Comparison of ENCODE assay signal across 17 cellular contexts in the genomic region with DNA sequence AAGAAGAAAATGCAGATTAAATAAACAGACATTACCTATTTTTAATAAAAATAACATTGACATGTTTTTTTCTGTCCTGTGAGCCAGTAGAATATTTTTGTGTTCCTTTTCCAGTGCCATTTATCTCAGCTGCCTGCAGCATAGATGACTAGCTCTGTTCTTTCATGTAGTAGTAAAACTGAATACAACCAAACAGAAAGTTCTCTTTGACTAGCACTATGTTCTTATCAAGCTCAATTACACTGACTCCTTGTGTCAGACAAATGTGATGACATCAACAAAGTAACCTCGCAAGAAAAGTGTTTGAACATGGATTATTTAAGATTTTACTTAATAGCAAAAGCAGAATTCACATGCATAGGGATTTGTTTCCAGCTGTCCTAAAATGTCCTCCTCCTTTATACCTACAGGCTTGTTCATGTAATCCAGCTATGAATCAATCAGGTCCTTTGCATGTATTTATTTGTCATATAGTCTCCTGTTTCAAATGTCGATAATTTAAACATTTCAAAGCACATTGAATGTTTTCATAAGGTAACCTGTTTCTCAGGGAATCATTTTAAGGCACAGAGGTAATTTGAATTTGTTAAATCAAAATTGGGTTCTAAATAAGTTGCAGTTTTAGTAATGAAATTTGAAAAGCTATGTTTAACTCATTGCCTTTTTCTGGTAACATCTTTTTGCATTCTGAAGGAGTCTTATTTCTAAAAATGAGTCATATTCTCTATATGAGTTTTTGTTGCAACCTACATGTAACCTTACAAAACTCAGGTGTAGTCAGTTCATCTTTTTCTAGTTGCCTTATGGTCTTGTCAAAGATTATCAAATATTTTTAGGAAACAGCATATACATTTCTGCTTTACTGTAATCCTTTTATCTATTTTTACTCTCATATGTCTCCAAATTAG.
DNase-seq lines count a peak whose midpoint lies in the region; ATAC-seq and TF ChIP-seq lines count a peak whose summit lies in the region.
"Had no signal": no experiment of that assay in that cellular context is flagged by ENCODE, and none has a peak within 500 bp of the region (broad histone marks: within the 10 kb centered on the region; RNA-seq: fewer than 3 reads in every experiment).

No MANE protein-coding gene starts in this region.

- H3K4me1 ChIP-seq in aorta (ENCODE audit: control insufficient read depth in 1 of 2, insufficient read depth in 2 of 2, low read length in 2 of 2) (no peaks in the 10 kb centered on the region), body of pancreas (no peaks in the 10 kb centered on the region)
- H3K4me1 ChIP-seq: breast epithelium, left ventricle myocardium inferior, testis had no signal

- H3K36me3 ChIP-seq in aorta (ENCODE audit: control insufficient read depth in 1 of 2, insufficient read depth in 2 of 2, low read length in 1 of 2) (no peaks in the 10 kb centered on the region), body of pancreas (replicated peaks in 1 of 2; ENCODE audit: insufficient read depth in 1 of 2, low read depth in 2 of 2) (no peaks in the 10 kb centered on the region)
- H3K36me3 ChIP-seq: breast epithelium, left ventricle myocardium inferior had no signal

- WGBS in aorta, 2 donors = 68 to 73% methylated on average over 2 of the region's 2 CpGs
- 79 to 84% methylated on average over 2 of the region's 2 CpGs for WGBS in body of pancreas, 2 donors

- no peak overlapping the region for H3K4me3 Mint-ChIP-seq in type B pancreatic cell
- H3K4me3 Mint-ChIP-seq: activated CD4-positive, alpha-beta T cell treated with anti-CD3 and anti-CD28 coated beads, Interleukin-2, amount 10 ng/mL, durations not matched to agents 24 days and 14 days; natural killer cell had no signal

- H3K9me3 Mint-ChIP-seq in type B pancreatic cell = peaks cover 12% of the 10 kb centered on the region
- H3K9me3 Mint-ChIP-seq: activated CD4-positive, alpha-beta T cell treated with anti-CD3 and anti-CD28 coated beads, Interleukin-2, amount 10 ng/mL, durations not matched to agents 24 days and 14 days had no signal

- H3K4me1 Mint-ChIP-seq in type B pancreatic cell (ENCODE audit: unreplicated experiment) = no peaks in the 10 kb centered on the region
- H3K4me1 Mint-ChIP-seq: natural killer cell had no signal

- no peak overlapping the region for H3K27ac Mint-ChIP-seq in type B pancreatic cell
- H3K27ac Mint-ChIP-seq: activated CD4-positive, alpha-beta T cell treated with anti-CD3 and anti-CD28 coated beads, Interleukin-2, amount 10 ng/mL, durations not matched to agents 24 days and 14 days; natural killer cell had no signal

- no peak for TF ChIP-seq POLR2A in body of pancreas (IDR thresholded peaks at IDR 0.05)

- DNase-seq in choroid plexus epithelial cell (ENCODE audit: low read depth) = peak; percentile 17
- no peak for DNase-seq in type B pancreatic cell (ENCODE audit: extremely low spot score, unreplicated experiment)
- no peak for DNase-seq in aorta
- DNase-seq in head of caudate nucleus = no peak
- DNase-seq in body of pancreas = no peak
- DNase-seq: activated CD4-positive, alpha-beta T cell treated with anti-CD3 and anti-CD28 coated beads, Interleukin-2, amount 10 ng/mL, durations not matched to agents 24 days and 14 days; GF-D8; left ventricle myocardium inferior; natural killer cell; NCI-H2107; testis had no signal

- H3K4me3 ChIP-seq in choroid plexus epithelial cell (ENCODE audit: low read depth, low read length) (no peak overlapping the region), aorta (ENCODE audit: low read length in 2 of 2) (no peak overlapping the region), body of pancreas (no peak overlapping the region)
- H3K4me3 ChIP-seq: breast epithelium, hepatocyte, left ventricle myocardium inferior, testis had no signal

- TF ChIP-seq CTCF in choroid plexus epithelial cell (conservative IDR thresholded peaks at IDR 0.05; ENCODE audit: low read depth, low read length) (no peak), type B pancreatic cell (conservative IDR thresholded peaks at IDR 0.05) (no peak), body of pancreas (IDR thresholded peaks at IDR 0.05) (no peak)

- no peaks in the 10 kb centered on the region for H3K27me3 Mint-ChIP-seq in type B pancreatic cell
- H3K27me3 Mint-ChIP-seq: activated CD4-positive, alpha-beta T cell treated with anti-CD3 and anti-CD28 coated beads, Interleukin-2, amount 10 ng/mL, durations not matched to agents 24 days and 14 days had no signal

- intact Hi-C loops in aorta (cut with DNase I) = no loop called here
- intact Hi-C loops in head of caudate nucleus (cut with DNase I) = no loop called here
- intact Hi-C loops in body of pancreas (cut with DNase I) = no loop called here

- ATAC-seq in GM18868 (IDR thresholded peaks at IDR 0.05; ENCODE audit: unreplicated experiment) (peak; percentile 91), GM21619 (IDR thresholded peaks at IDR 0.05; ENCODE audit: unreplicated experiment) (peak; percentile 74), HG03066 (IDR thresholded peaks at IDR 0.05; ENCODE audit: low read depth, unreplicated experiment) (peak; percentile 75), aorta (ENCODE audit: low FRiP score) (no peak), body of pancreas (no peak)
- ATAC-seq: natural killer cell had no signal

- H3K36me3 Mint-ChIP-seq in type B pancreatic cell = no peaks in the 10 kb centered on the region
- H3K36me3 Mint-ChIP-seq: natural killer cell had no signal

- H3K9me3 ChIP-seq in aorta (ENCODE audit: control insufficient read depth, low read length) = peaks cover 2% of the 10 kb centered on the region
- peaks cover 0 to 13% (median 0%) of the 10 kb centered on the region in 3 donors for H3K9me3 ChIP-seq in body of pancreas
- H3K9me3 ChIP-seq: testis had no signal

- H3K27ac ChIP-seq in aorta (ENCODE audit: low read depth in 1 of 2, low read length in 2 of 2) = no peak overlapping the region
- H3K27ac ChIP-seq in body of pancreas = no peak overlapping the region
- H3K27ac ChIP-seq: breast epithelium, hepatocyte, HL-60, left ventricle myocardium inferior, testis had no signal

- no peaks in the 10 kb centered on the region for H3K27me3 ChIP-seq in aorta (ENCODE audit: control insufficient read depth in 1 of 2, insufficient read depth in 2 of 2, low read length in 1 of 2)
- no peaks in the 10 kb centered on the region for H3K27me3 ChIP-seq in body of pancreas
- H3K27me3 ChIP-seq: breast epithelium, hepatocyte, testis had no signal

Comparison
In these comparisons a context has a peak if more than half of its experiments do, and no peak if none do; other contexts are left out.
1. ATAC-seq: peak in GM18868 (single experiment), GM21619 (single experiment) and HG03066 (single experiment); none in aorta (single experiment) and body of pancreas (single experiment).